In the genomic region with DNA sequence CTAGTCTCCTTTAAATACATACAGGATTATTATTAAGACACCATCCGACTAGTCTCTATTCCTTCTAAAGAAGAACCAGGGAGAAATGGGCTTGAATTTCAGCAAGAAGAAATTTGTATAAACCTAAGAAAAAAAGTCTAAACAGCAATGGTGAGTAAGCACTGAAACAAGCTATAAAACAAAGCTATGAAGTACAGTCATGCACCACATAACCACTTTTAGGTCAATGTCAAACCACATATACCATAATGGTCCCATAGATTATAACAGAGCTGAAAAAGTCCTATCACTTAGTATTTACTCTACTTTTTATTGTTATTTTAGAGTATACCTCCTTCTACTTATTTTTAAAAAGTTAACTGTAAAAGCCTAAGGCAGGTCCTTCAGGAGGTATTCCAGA, we compare ENCODE assay signal across 16 cellular contexts.
DNase-seq lines count a peak whose midpoint lies in the region; ATAC-seq and TF ChIP-seq lines count a peak whose summit lies in the region.
"Had no signal": no experiment of that assay in that cellular context is flagged by ENCODE, and none has a peak within 500 bp of the region (broad histone marks: within the 10 kb centered on the region; RNA-seq: fewer than 3 reads in every experiment).

No MANE protein-coding gene starts in this region.

- H3K4me3 ChIP-seq in RWPE2 (ENCODE audit: severe bottlenecking) (no peak overlapping the region), skeletal muscle cell (ENCODE audit: low read depth, low read length) (no peak overlapping the region), tibial nerve (no peak overlapping the region)
- H3K4me3 ChIP-seq: heart left ventricle, ovary, sigmoid colon had no signal

- TF ChIP-seq CTCF in RWPE2 (IDR thresholded peaks at IDR 0.05; ENCODE audit: poor library complexity, severe bottlenecking): no peak
- no peak for TF ChIP-seq CTCF in tibial nerve (IDR thresholded peaks at IDR 0.05)

- H3K27ac ChIP-seq in RWPE2 (ENCODE audit: poor library complexity, severe bottlenecking): no peak overlapping the region
- no peak overlapping the region for H3K27ac ChIP-seq in tibial nerve
- H3K27ac ChIP-seq: heart left ventricle, ovary, sigmoid colon had no signal

- H3K27me3 ChIP-seq in RWPE2 (ENCODE audit: insufficient read depth, poor library complexity, severe bottlenecking): peaks cover 4% of the 10 kb centered on the region
- H3K27me3 ChIP-seq in tibial nerve: no peaks in the 10 kb centered on the region
- H3K27me3 ChIP-seq: heart left ventricle, ovary, sigmoid colon had no signal

- H3K9me3 ChIP-seq in RWPE2 (ENCODE audit: severe bottlenecking) (no peaks in the 10 kb centered on the region), tibial nerve (peaks cover 0 to 9% (median 0%) of the 10 kb centered on the region in 4 donors)
- H3K9me3 ChIP-seq: sigmoid colon had no signal

- no peaks in the 10 kb centered on the region for H3K4me1 ChIP-seq in RWPE2 (ENCODE audit: insufficient read depth, poor library complexity, severe bottlenecking)
- H3K4me1 ChIP-seq in tibial nerve: peaks cover 0 to 18% (median 0%) of the 10 kb centered on the region in 4 donors
- H3K4me1 ChIP-seq: heart left ventricle had no signal

- no peaks in the 10 kb centered on the region for H3K36me3 ChIP-seq in RWPE2 (ENCODE audit: low read depth)
- H3K36me3 ChIP-seq in tibial nerve: no peaks in the 10 kb centered on the region
- H3K36me3 ChIP-seq: heart left ventricle, ovary, sigmoid colon had no signal

- DNase-seq in GM03348 (ENCODE audit: low spot score) (peak; percentile 66), RWPE2 (ENCODE audit: low spot score) (no peak), fibroblast of gingiva (ENCODE audit: low read depth) (peak; percentile 6), skeletal muscle cell (ENCODE audit: low read depth) (peak; percentile 68), tibial nerve (ENCODE audit: low spot score in 2 of 2) (no peak), NCI-H2227 (lab: John Stamatoyannopoulos, UW; ENCODE audit: unreplicated experiment) (no peak), NCI-H2081 (lab: John Stamatoyannopoulos, UW) (no peak)
- no peak for DNase-seq in stimulated activated naive CD4-positive, alpha-beta T cell (lab: John Stamatoyannopoulos, UW)
- DNase-seq: activated CD4-positive, alpha-beta T cell treated with anti-CD3 and anti-CD28 coated beads for 4 hours; heart left ventricle; islet precursor cell; MM.1S; NCI-H446; ovary; sigmoid colon; stimulated activated CD4-positive, alpha-beta T cell treated with anti-CD3 and anti-CD28 coated beads, Interleukin-2, amount 100 ng/mL, for 48 hours had no signal

- TF ChIP-seq EP300 in tibial nerve (IDR thresholded peaks at IDR 0.05): no peak

- ATAC-seq in RWPE2 (ENCODE audit: low read depth): peak; percentile 86
- ATAC-seq: heart left ventricle had no signal

- no peak for TF ChIP-seq POLR2A in tibial nerve (IDR thresholded peaks at IDR 0.05)

- 33 to 90% methylated on average over 1 of the region's 1 CpG for WGBS in tibial nerve, 2 donors

Comparison
In these comparisons a context has a peak if more than half of its experiments do, and no peak if none do; other contexts are left out.
1. DNase-seq: peak in GM03348 (single experiment), fibroblast of gingiva (single experiment) and skeletal muscle cell (single experiment); none in RWPE2 (single experiment), tibial nerve (0 of 2), stimulated activated naive CD4-positive, alpha-beta T cell (0 of 6), NCI-H2227 (single experiment) and NCI-H2081 (0 of 2).